ENCODE assay signal across 8 cellular contexts in genomic region chr5:53560506-53561191, GRCh38. TPM values are rescaled to one million over a fixed set of nuclear protein-coding genes. Genes with fewer than 3 reads are reported as not detected.
DNase-seq lines count a peak whose midpoint lies in the region; ATAC-seq, FAIRE-seq and TF ChIP-seq lines count a peak whose summit lies in the region.

TSS of gene NDUFS4 (plus strand) at chr5:53560639. CDS start at chr5:53560663, 24 bp downstream.

- peak in 1 of 2 donors; percentile 29 for TF ChIP-seq CTCF in right atrium auricular region (IDR thresholded peaks at IDR 0.05)
- no peak for TF ChIP-seq CTCF in psoas muscle (IDR thresholded peaks at IDR 0.05)

- FAIRE-seq in GM12891 (lab: Jason Lieb, UNC) = peak; percentile 95
- peak; percentile 90 for FAIRE-seq in urothelium cell line (lab: Jason Lieb, UNC)

- H3K4me1 ChIP-seq in right atrium auricular region (peaks cover 0 to 30% of the 10 kb centered on the region in 2 donors), psoas muscle (peaks cover 30% of the 10 kb centered on the region)

- H3K4me3 ChIP-seq in right atrium auricular region (peak within 1 kb of the TSS; percentile 73 to 93), psoas muscle (peak within 1 kb of the TSS; percentile 79)

- ATAC-seq in HG02798 (IDR thresholded peaks at IDR 0.05; ENCODE audit: poor library complexity, unreplicated experiment) (peak; percentile 95), psoas muscle (peak; percentile 93 to 99 (median 97))

- TF ChIP-seq POLR2A in GM12891 (IDR thresholded peaks at IDR 0.05; ENCODE audit: low read depth, low read length) = peak; percentile 92

- H3K27me3 ChIP-seq in right atrium auricular region (no peaks in the 10 kb centered on the region), psoas muscle (ENCODE audit: insufficient read depth in 3 of 3, low read length in 2 of 3) (no peaks in the 10 kb centered on the region)

- DNase-seq in GM12891 (ENCODE audit: insufficient read length, low spot score) (peak; percentile 25), NCI-H1436 treated with DMSO at 0.1 percent for 48 hours (lab: John Stamatoyannopoulos, UW) (peak; percentile 31), amygdala (lab: John Stamatoyannopoulos, UW) (peak; percentile 22 to 90 (median 75)), right atrium auricular region (ENCODE audit: low spot score) (peak; percentile 82), psoas muscle (peak; percentile 86 to 90), urothelium cell line (ENCODE audit: low spot score) (peak; percentile 76)

- peaks cover 14% of the 10 kb centered on the region for H3K4me1 Mint-ChIP-seq in T-helper 1 cell treated with Interleukin-12 subunit alpha and Interleukin-12 subunit beta and Interleukin-4 antibody, amounts not matched to agents 30 μg/mL and 1 μg/mL, for 36 hours (ENCODE audit: low read depth)

- peak within 1 kb of the TSS; percentile 95 for H3K4me3 Mint-ChIP-seq in T-helper 1 cell treated with Interleukin-12 subunit alpha and Interleukin-12 subunit beta and Interleukin-4 antibody, amounts not matched to agents 30 μg/mL and 1 μg/mL, for 36 hours

- H3K27ac ChIP-seq in right atrium auricular region = peak within 1 kb of the TSS; percentile 84 to 92
- peak within 1 kb of the TSS; percentile 81 for H3K27ac ChIP-seq in psoas muscle

- H3K36me3 ChIP-seq in right atrium auricular region = no peaks in the 10 kb centered on the region
- no peaks in the 10 kb centered on the region for H3K36me3 ChIP-seq in psoas muscle (ENCODE audit: insufficient read depth in 1 of 2, low read depth in 1 of 2)

- peaks cover 9% of the 10 kb centered on the region for H3K9me3 Mint-ChIP-seq in T-helper 1 cell treated with Interleukin-12 subunit alpha and Interleukin-12 subunit beta and Interleukin-4 antibody, amounts not matched to agents 30 μg/mL and 1 μg/mL, for 36 hours

- intact Hi-C loops in psoas muscle (cut with DNase I) = loop anchor here in 1 of 2 donors (5.0 kb wide), 1 partner anchor 78 kb away; the partner anchor contains the start of gene FST

- H3K27me3 Mint-ChIP-seq in T-helper 1 cell treated with Interleukin-12 subunit alpha and Interleukin-12 subunit beta and Interleukin-4 antibody, amounts not matched to agents 30 μg/mL and 1 μg/mL, for 36 hours (ENCODE audit: low read depth) = peaks cover 20% of the 10 kb centered on the region

- WGBS in psoas muscle, 3 donors = 0% methylated on average over 29 to 30 of the region's 30 CpGs

- H3K36me3 Mint-ChIP-seq in T-helper 1 cell treated with Interleukin-12 subunit alpha and Interleukin-12 subunit beta and Interleukin-4 antibody, amounts not matched to agents 30 μg/mL and 1 μg/mL, for 36 hours (ENCODE audit: low read depth) = peaks cover 11% of the 10 kb centered on the region

- H3K9me3 ChIP-seq in right atrium auricular region = peaks cover 0 to 4% of the 10 kb centered on the region in 2 donors
- H3K9me3 ChIP-seq in psoas muscle = peaks cover 6% of the 10 kb centered on the region

- peak within 1 kb of the TSS; percentile 89 for H3K27ac Mint-ChIP-seq in T-helper 1 cell treated with Interleukin-12 subunit alpha and Interleukin-12 subunit beta and Interleukin-4 antibody, amounts not matched to agents 30 μg/mL and 1 μg/mL, for 36 hours

TF ChIP-seq in GM12891, 5 proteins besides CTCF, POLR2A, EP300 and RAD21:
- peak; percentile 90 for TF ChIP-seq POLR2AphosphoS5 (IDR thresholded peaks at IDR 0.05; ENCODE audit: low read depth, low read length)
- no peak for TF ChIP-seq PAX5 (IDR thresholded peaks at IDR 0.05; ENCODE audit: insufficient read depth, low read length, severe bottlenecking)
- TF ChIP-seq POU2F2 (IDR thresholded peaks at IDR 0.05; ENCODE audit: low read depth, low read length) = 0 out of 2 replicates have a peak, but pooled peaks have one; percentile 28
- TF ChIP-seq TAF1 (IDR thresholded peaks at IDR 0.05; ENCODE audit: low read depth, low read length) = peak; percentile 98
- TF ChIP-seq SPI1 (IDR thresholded peaks at IDR 0.05; ENCODE audit: low read depth, low read length) = no peak

RNA-seq across cellular contexts. Expression of gene NDUFS4, which starts in this region (rescaled TPM):
- polyA plus RNA-seq in GM12891 (2012; ENCODE audit: low read depth, missing spikeins) = 98.4 TPM
- 100 to 1,000 TPM; 122 to 127 TPM for total RNA-seq in right atrium auricular region
- total RNA-seq in psoas muscle = 100 to 1,000 TPM; 103 to 202 (median 153) TPM
- 100 to 1,000 TPM; 103 to 250 (median 211) TPM for polyA plus RNA-seq in psoas muscle

Comparison
In these comparisons a context has a peak if more than half of its experiments do, and no peak if none do; other contexts are left out.
1. Peak in every context shown above with its lines: DNase-seq, ATAC-seq, H3K4me3 ChIP-seq and H3K27ac ChIP-seq.
2. DNase-seq: peak in every context shown above with its lines; median percentile 88 in psoas muscle; 82 in right atrium auricular region; 76 in urothelium cell line; 75 in amygdala; 31 in NCI-H1436 treated with DMSO at 0.1 percent for 48 hours; 25 in GM12891.